8 cellular contexts compared by ENCODE assay signal in the genomic region with DNA sequence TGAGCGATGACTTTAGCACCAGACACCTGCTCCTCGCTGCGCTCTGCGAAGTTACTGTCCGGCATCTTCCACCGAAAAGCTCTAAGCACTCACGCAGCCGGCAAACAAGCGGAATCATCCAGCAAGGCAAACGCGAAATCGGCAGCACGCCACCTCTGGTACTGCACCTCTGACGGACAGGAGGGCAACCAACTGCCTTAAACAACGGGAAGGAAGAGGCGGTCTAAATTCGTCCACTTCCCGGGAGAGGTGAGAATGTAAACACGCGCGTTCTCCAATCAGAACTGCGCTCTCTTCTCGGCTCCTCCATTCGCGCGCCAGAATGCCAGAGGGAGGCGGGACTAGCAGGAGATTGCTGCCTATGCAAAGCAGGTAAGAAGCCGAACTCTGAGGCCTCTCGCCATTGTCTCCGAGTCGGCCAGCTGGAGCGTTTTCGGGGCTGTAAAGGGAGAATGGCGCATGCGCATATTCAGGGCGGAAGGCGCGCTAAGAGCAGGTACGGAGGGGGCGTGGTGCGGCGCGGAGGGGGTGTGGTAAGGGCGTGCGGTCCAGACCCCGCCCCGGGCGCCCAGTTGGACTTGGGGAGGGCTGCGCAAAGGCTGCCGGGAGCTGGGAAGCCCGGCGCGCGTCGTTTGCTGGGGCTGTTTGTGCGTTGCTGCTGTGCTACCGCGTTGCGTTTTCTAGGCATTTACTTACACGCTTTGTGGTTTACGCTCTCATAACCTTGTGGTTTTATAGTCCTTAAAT. TPM values are rescaled to one million over a fixed set of nuclear protein-coding genes. Genes with fewer than 3 reads are reported as not detected.
DNase-seq lines count a peak whose midpoint lies in the region; ATAC-seq lines count a peak whose summit lies in the region.

A gene with protein sequence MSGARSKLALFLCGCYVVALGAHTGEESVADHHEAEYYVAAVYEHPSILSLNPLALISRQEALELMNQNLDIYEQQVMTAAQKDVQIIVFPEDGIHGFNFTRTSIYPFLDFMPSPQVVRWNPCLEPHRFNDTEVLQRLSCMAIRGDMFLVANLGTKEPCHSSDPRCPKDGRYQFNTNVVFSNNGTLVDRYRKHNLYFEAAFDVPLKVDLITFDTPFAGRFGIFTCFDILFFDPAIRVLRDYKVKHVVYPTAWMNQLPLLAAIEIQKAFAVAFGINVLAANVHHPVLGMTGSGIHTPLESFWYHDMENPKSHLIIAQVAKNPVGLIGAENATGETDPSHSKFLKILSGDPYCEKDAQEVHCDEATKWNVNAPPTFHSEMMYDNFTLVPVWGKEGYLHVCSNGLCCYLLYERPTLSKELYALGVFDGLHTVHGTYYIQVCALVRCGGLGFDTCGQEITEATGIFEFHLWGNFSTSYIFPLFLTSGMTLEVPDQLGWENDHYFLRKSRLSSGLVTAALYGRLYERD (plus strand): TSS at position 347 of the 747 bp plus-strand sequence. CDS start 33,695 bp downstream, outside the sequence.
A gene (minus strand): TSS at position 171 of the 747 bp plus-strand sequence. CDS start 106 bp downstream, at position 65.

- H3K4me3 Mint-ChIP-seq in T-helper 17 cell, result peak within 1 kb of the TSS; percentile 100

- DNase-seq in T-helper 17 cell, result peak; percentile 95 to 99 (median 99)
- no peak for DNase-seq in caudate nucleus (lab: John Stamatoyannopoulos, UW)
- DNase-seq in islet precursor cell, result peak; percentile 100
- DNase-seq in stimulated activated CD4-positive, alpha-beta T cell treated with anti-CD3 and anti-CD28 coated beads, Interleukin-15, amount 100 ng/mL, for 48 hours (ENCODE audit: low read depth in 2 of 2), result peak; percentile 97
- no peak for DNase-seq in MV-4-11 (lab: John Stamatoyannopoulos, UW)
- DNase-seq in NOMO-1 treated with DMSO at 0.1 percent for 48 hours (lab: John Stamatoyannopoulos, UW; ENCODE audit: unreplicated experiment), result no peak

- no peaks in the 10 kb centered on the region for H3K9me3 ChIP-seq in T-helper 17 cell (ENCODE audit: control insufficient read depth, low read length, poor library complexity, severe bottlenecking)

- ATAC-seq in GM18867 (IDR thresholded peaks at IDR 0.05; ENCODE audit: unreplicated experiment) (peak; percentile 92), HG03095 (IDR thresholded peaks at IDR 0.05; ENCODE audit: unreplicated experiment) (peak; percentile 90), T-helper 17 cell (peak; percentile 91)

- H3K4me1 Mint-ChIP-seq in T-helper 17 cell, result peaks cover 34% of the 10 kb centered on the region

- H3K27me3 Mint-ChIP-seq in T-helper 17 cell, result no peaks in the 10 kb centered on the region

- peak within 1 kb of the TSS; percentile 96 for H3K27ac ChIP-seq in caudate nucleus (ENCODE audit: low read depth, low read length)

- peak within 1 kb of the TSS; percentile 99 for H3K27ac Mint-ChIP-seq in T-helper 17 cell

- peaks cover 16% of the 10 kb centered on the region for H3K36me3 Mint-ChIP-seq in T-helper 17 cell (ENCODE audit: low read depth)

RNA-seq across cellular contexts. Expression of the first gene that starts in this region (rescaled TPM):
- 10 to 100 TPM; 17.3 to 21.2 TPM for total RNA-seq in T-helper 17 cell

RNA-seq across cellular contexts. Expression of the second gene that starts in this region (rescaled TPM):
- 10 to 100 TPM; 34.4 to 41.0 TPM for total RNA-seq in T-helper 17 cell

Comparison
In these comparisons a context has a peak if more than half of its experiments do, and no peak if none do; other contexts are left out.
1. DNase-seq: peak in T-helper 17 cell (3 of 3), islet precursor cell (single experiment) and stimulated activated CD4-positive, alpha-beta T cell treated with anti-CD3 and anti-CD28 coated beads, Interleukin-15, amount 100 ng/mL, for 48 hours (2 of 2); none in caudate nucleus (0 of 61), MV-4-11 (single experiment) and NOMO-1 treated with DMSO at 0.1 percent for 48 hours (single experiment).
2. Peak in every context shown above with its lines, with median percentiles within 50 percentile points of each other: ATAC-seq.